8 cellular contexts compared by ENCODE assay signal in the genomic region with DNA sequence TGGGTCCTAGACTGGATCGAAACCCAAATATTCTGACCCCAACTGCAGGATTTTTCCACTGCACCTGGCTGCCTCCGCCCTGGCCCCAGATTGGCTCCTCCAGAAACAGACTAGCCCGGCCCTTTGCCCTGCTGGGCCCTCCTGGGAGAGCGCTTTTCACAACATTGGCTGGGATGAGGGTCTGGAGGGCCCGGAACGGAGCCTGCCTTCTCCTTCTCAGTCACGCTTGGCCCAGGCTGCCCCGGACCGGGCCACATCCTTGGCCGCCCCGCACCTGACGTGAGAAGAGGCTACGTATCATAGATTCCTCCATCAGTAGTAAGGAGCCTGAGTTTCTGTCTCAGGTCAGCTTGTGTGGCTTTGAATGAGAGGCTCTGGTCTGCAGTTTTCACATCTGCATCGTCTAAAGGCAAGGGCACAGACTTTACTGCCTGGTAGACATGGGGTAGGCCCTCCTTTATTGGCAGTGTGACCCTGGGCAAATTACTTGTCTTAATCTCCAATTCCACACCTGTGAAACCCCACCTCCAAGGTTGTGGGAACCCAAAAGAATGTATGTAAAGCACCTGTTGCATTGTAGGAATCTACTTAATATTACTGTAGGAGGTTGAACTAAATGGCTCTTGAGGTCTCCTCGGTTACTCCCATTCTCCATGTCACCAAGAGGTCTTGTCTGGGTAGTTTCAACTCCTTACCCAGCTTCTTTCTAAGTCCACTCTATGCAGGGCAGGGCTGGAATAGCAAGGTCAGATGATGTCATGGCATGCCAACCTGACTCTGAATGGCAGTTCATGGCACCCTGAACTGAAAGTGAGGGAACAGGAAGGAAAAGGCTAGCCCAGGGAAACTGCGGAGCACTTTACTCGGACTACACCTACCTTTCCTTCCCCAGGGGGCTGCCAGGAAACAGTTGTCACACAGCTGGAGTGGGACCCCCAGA. TPM values are rescaled to one million over a fixed set of nuclear protein-coding genes. Genes with fewer than 3 reads are reported as not detected.
DNase-seq lines count a peak whose midpoint lies in the region; ATAC-seq, FAIRE-seq and TF ChIP-seq lines count a peak whose summit lies in the region.

No MANE protein-coding gene starts in this region.

- no peak for TF ChIP-seq POLR2A in gastroesophageal sphincter (IDR thresholded peaks at IDR 0.05)
- TF ChIP-seq POLR2A in ovary (IDR thresholded peaks at IDR 0.05) = no peak

- ATAC-seq in HG02973 (IDR thresholded peaks at IDR 0.05; ENCODE audit: unreplicated experiment) (peak; percentile 3), gastroesophageal sphincter (peak; percentile 65), GM19452 (IDR thresholded peaks at IDR 0.05; ENCODE audit: unreplicated experiment) (no peak)

- peaks cover 0 to 12% of the 10 kb centered on the region in 2 donors for H3K36me3 ChIP-seq in gastroesophageal sphincter
- no peaks in the 10 kb centered on the region for H3K36me3 ChIP-seq in ovary

- 39 to 90% methylated on average over 2 of the region's 17 CpGs for WGBS in gastroesophageal sphincter (ENCODE audit: low coverage in 1 of 2), 2 donors
- 16 to 26% (median 16%) methylated on average over 17 of the region's 17 CpGs for WGBS in ovary, 3 donors

- peak overlapping the region; percentile 88 to 96 (median 92) for H3K27ac ChIP-seq in gastroesophageal sphincter
- peak overlapping the region; percentile 79 to 89 for H3K27ac ChIP-seq in ovary

- TF ChIP-seq EP300 in gastroesophageal sphincter (IDR thresholded peaks at IDR 0.05) = no peak
- TF ChIP-seq EP300 in ovary (IDR thresholded peaks at IDR 0.05) = no peak

- no peak for TF ChIP-seq CTCF in WI38 (IDR thresholded peaks at IDR 0.05; ENCODE audit: low read depth, low read length)
- TF ChIP-seq CTCF in gastroesophageal sphincter (IDR thresholded peaks at IDR 0.05) = peak in 1 of 4 experiments; percentile 2
- peak in 1 of 3 donors; percentile 18 for TF ChIP-seq CTCF in ovary (IDR thresholded peaks at IDR 0.05)

- peak; percentile 47 for FAIRE-seq in GM18507 (lab: Jason Lieb, UNC)

- H3K4me1 ChIP-seq in gastroesophageal sphincter (peaks cover 4 to 56% (median 24%) of the 10 kb centered on the region in 3 donors), ovary (ENCODE audit: insufficient read depth) (peaks cover 6% of the 10 kb centered on the region)

- H3K27me3 ChIP-seq in gastroesophageal sphincter = no peaks in the 10 kb centered on the region
- H3K27me3 ChIP-seq in ovary = no peaks in the 10 kb centered on the region

- peak overlapping the region; percentile 84 for H3K4me3 ChIP-seq in WI38 (ENCODE audit: low read depth, low read length)
- H3K4me3 ChIP-seq in gastroesophageal sphincter = peak overlapping the region; percentile 60 to 96
- H3K4me3 ChIP-seq in ovary = peak overlapping the region; percentile 96

- DNase-seq in GM18507 (ENCODE audit: extremely low spot score, insufficient read length, low read depth) = no peak
- peak; percentile 50 to 74 (median 62) for DNase-seq in ovary
- no peak for DNase-seq in HK-2 (ENCODE audit: unreplicated experiment)
- no peak for DNase-seq in inferior parietal cortex (ENCODE audit: extremely low spot score)

- no peaks in the 10 kb centered on the region for H3K9me3 ChIP-seq in gastroesophageal sphincter
- H3K9me3 ChIP-seq in ovary = no peaks in the 10 kb centered on the region

- intact Hi-C loops in ovary (cut with DNase I) = loop anchor here in 1 of 4 donors (2.0 kb wide), 1 partner anchor 25 kb away; no protein-coding TSS in a partner anchor

RNA-seq across cellular contexts. Expression of gene LRRC3C, which starts 0.7 kb away (rescaled TPM):
- total RNA-seq in gastroesophageal sphincter (1 to 10 TPM in 1 of 4 donors, not detected in 3; 1.1 TPM), ovary (under 1 TPM in 1 of 7 donors, not detected in 6; 0.27 TPM)
- polyA plus RNA-seq in ovary = under 1 TPM in 1 of 2 donors, not detected in 1; 0.12 TPM

RNA-seq across cellular contexts. Expression of gene ORMDL3, which starts 0.8 kb away (rescaled TPM):
- total RNA-seq in gastroesophageal sphincter (10 to 100 TPM; 41.9 to 51.2 (median 46.9) TPM), ovary (10 to 100 TPM; 37.0 to 64.3 (median 52.2) TPM)
- 10 to 100 TPM; 43.7 to 97.5 TPM for polyA plus RNA-seq in ovary

RNA-seq across cellular contexts. Expression of gene GSDMB, which starts 9.8 kb away (rescaled TPM):
- total RNA-seq in gastroesophageal sphincter (1 to 10 TPM; 1.1 to 7.9 (median 3.0) TPM), ovary (1 to 10 TPM; 3.8 to 9.7 (median 5.5) TPM)
- polyA plus RNA-seq in ovary = 1 to 10 TPM; 3.7 to 6.5 TPM

RNA-seq across cellular contexts. Expression of gene GSDMA, which starts 34.6 kb away (rescaled TPM):
- total RNA-seq in gastroesophageal sphincter (1 to 10 TPM in 1 of 4 donors, under 1 TPM in 2, not detected in 1; 0.35 to 1.6 (median 0.54) TPM), ovary (under 1 TPM in 2 of 7 donors, not detected in 5; 0.10 to 0.11 TPM)
- polyA plus RNA-seq in ovary = under 1 TPM; 0.19 to 0.55 TPM

RNA-seq across cellular contexts. Expression of gene PSMD3, which starts 52.4 kb away (rescaled TPM):
- 100 to 1,000 TPM in 1 of 4 donors, 10 to 100 TPM in 3; 65.1 to 105 (median 78.8) TPM for total RNA-seq in gastroesophageal sphincter
- total RNA-seq in ovary = 10 to 100 TPM; 48.2 to 88.4 (median 75.8) TPM
- 10 to 100 TPM; 63.9 to 70.1 TPM for polyA plus RNA-seq in ovary

Comparison
In these comparisons a context has a peak if more than half of its experiments do, and no peak if none do; other contexts are left out.
1. DNase-seq: peak in ovary (5 of 5); none in GM18507 (single experiment), HK-2 (single experiment) and inferior parietal cortex (single experiment).
2. Peak in every context shown above with its lines, with median percentiles within 50 percentile points of each other: H3K4me3 ChIP-seq.